ENCODE assay signal across 2 cellular contexts in the genomic region with DNA sequence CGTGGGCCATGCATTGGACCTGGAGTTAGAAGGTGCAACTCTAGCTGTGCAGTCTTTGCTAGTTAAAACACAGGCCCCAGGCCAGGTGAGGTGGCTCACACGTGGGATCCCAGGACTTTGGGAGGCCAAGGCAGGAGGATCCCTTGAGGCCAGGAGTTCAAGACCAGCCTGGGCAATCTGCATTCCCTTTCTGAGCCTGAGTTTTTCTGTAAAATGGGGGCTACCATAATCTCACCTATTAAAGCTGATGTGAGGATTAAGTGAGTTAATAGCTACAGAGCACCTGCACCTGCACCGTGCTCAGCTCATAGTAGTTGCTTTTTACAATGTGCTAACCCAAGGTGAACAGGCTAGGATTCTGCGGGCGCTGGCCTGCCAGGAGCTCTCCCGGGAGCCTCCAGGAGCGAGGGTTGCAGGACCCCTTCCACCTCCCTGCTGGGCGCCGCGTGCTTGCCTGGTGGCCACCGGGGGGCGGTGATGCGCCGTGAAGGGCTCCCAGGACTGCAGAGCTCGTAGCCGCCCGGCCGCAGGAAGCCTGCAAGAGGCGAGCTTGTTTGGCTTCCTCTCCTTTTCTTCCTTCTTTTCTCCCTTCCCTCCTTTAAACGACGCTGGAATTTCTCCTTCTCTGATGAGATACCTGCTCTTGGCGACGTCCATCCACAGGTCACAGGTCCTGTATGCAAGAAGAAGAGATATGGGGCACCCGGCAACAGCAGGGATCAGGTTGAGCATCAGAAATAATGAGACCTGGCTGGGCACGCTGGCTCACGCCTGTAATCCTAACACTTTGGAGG.
TF ChIP-seq lines count a peak whose summit lies in the region.

No MANE protein-coding gene starts in this region.

TF ChIP-seq in WTC11, 78 proteins besides CTCF, POLR2A, EP300 and RAD21 (continued from another document and continues in another):
- TF ChIP-seq, protein P1, sequence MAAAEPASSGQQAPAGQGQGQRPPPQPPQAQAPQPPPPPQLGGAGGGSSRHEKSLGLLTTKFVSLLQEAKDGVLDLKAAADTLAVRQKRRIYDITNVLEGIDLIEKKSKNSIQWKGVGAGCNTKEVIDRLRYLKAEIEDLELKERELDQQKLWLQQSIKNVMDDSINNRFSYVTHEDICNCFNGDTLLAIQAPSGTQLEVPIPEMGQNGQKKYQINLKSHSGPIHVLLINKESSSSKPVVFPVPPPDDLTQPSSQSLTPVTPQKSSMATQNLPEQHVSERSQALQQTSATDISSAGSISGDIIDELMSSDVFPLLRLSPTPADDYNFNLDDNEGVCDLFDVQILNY (CRISPR knock-in tag; IDR thresholded peaks at IDR 0.05): peak; percentile 48; the same call in 1 of the 2 replicates
- 0 out of 2 replicates have a peak, but pooled peaks have one; percentile 23 for TF ChIP-seq CREM (CRISPR knock-in tag; IDR thresholded peaks at IDR 0.05)
- TF ChIP-seq MAX (CRISPR knock-in tag; IDR thresholded peaks at IDR 0.05): peak; percentile 89
- TF ChIP-seq, protein P2, sequence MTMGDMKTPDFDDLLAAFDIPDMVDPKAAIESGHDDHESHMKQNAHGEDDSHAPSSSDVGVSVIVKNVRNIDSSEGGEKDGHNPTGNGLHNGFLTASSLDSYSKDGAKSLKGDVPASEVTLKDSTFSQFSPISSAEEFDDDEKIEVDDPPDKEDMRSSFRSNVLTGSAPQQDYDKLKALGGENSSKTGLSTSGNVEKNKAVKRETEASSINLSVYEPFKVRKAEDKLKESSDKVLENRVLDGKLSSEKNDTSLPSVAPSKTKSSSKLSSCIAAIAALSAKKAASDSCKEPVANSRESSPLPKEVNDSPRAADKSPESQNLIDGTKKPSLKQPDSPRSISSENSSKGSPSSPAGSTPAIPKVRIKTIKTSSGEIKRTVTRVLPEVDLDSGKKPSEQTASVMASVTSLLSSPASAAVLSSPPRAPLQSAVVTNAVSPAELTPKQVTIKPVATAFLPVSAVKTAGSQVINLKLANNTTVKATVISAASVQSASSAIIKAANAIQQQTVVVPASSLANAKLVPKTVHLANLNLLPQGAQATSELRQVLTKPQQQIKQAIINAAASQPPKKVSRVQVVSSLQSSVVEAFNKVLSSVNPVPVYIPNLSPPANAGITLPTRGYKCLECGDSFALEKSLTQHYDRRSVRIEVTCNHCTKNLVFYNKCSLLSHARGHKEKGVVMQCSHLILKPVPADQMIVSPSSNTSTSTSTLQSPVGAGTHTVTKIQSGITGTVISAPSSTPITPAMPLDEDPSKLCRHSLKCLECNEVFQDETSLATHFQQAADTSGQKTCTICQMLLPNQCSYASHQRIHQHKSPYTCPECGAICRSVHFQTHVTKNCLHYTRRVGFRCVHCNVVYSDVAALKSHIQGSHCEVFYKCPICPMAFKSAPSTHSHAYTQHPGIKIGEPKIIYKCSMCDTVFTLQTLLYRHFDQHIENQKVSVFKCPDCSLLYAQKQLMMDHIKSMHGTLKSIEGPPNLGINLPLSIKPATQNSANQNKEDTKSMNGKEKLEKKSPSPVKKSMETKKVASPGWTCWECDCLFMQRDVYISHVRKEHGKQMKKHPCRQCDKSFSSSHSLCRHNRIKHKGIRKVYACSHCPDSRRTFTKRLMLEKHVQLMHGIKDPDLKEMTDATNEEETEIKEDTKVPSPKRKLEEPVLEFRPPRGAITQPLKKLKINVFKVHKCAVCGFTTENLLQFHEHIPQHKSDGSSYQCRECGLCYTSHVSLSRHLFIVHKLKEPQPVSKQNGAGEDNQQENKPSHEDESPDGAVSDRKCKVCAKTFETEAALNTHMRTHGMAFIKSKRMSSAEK (CRISPR knock-in tag; IDR thresholded peaks at IDR 0.05; ENCODE audit: borderline replicate concordance): no peak
- TF ChIP-seq, protein P3, sequence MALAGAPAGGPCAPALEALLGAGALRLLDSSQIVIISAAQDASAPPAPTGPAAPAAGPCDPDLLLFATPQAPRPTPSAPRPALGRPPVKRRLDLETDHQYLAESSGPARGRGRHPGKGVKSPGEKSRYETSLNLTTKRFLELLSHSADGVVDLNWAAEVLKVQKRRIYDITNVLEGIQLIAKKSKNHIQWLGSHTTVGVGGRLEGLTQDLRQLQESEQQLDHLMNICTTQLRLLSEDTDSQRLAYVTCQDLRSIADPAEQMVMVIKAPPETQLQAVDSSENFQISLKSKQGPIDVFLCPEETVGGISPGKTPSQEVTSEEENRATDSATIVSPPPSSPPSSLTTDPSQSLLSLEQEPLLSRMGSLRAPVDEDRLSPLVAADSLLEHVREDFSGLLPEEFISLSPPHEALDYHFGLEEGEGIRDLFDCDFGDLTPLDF (CRISPR knock-in tag; IDR thresholded peaks at IDR 0.05): no peak
- no peak for TF ChIP-seq ZNF232 (CRISPR knock-in tag; IDR thresholded peaks at IDR 0.05)
- TF ChIP-seq ZBTB43 (CRISPR knock-in tag; IDR thresholded peaks at IDR 0.05): no peak
- TF ChIP-seq ZNF121 (CRISPR knock-in tag; IDR thresholded peaks at IDR 0.05): peak; percentile 2; the same call in 1 of the 2 replicates
- no peak for TF ChIP-seq ZBTB21 (CRISPR knock-in tag; IDR thresholded peaks at IDR 0.05; ENCODE audit: borderline replicate concordance)
- TF ChIP-seq GTF2I (CRISPR knock-in tag; conservative IDR thresholded peaks at IDR 0.05): no peak
- peak; percentile 46; the same call in 1 of the 2 replicates for TF ChIP-seq SP1 (CRISPR knock-in tag; conservative IDR thresholded peaks at IDR 0.05)
- TF ChIP-seq NFE2L1 (CRISPR knock-in tag; IDR thresholded peaks at IDR 0.05): no peak
- TF ChIP-seq ETV6 (CRISPR knock-in tag; IDR thresholded peaks at IDR 0.05): 0 out of 2 replicates have a peak, but pooled peaks have one; percentile 44
- TF ChIP-seq ZNF423 (CRISPR knock-in tag; IDR thresholded peaks at IDR 0.05): peak; percentile 71
- TF ChIP-seq KAT7 (CRISPR knock-in tag; IDR thresholded peaks at IDR 0.05; ENCODE audit: borderline replicate concordance): no peak
- TF ChIP-seq, protein P4, sequence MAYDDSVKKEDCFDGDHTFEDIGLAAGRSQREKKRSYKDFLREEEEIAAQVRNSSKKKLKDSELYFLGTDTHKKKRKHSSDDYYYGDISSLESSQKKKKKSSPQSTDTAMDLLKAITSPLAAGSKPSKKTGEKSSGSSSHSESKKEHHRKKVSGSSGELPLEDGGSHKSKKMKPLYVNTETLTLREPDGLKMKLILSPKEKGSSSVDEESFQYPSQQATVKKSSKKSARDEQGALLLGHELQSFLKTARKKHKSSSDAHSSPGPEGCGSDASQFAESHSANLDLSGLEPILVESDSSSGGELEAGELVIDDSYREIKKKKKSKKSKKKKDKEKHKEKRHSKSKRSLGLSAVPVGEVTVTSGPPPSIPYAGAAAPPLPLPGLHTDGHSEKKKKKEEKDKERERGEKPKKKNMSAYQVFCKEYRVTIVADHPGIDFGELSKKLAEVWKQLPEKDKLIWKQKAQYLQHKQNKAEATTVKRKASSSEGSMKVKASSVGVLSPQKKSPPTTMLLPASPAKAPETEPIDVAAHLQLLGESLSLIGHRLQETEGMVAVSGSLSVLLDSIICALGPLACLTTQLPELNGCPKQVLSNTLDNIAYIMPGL (CRISPR knock-in tag; IDR thresholded peaks at IDR 0.05): peak; percentile 71; the same call in 1 of the 2 replicates

TF ChIP-seq in liver, 16 proteins besides CTCF, POLR2A, EP300 and RAD21 (continued from another document):
- TF ChIP-seq YY1 (IDR thresholded peaks at IDR 0.05): no peak
- no peak for TF ChIP-seq SP1 (IDR thresholded peaks at IDR 0.05)
- no peak for TF ChIP-seq JUND (IDR thresholded peaks at IDR 0.05)
- TF ChIP-seq, protein P5, sequence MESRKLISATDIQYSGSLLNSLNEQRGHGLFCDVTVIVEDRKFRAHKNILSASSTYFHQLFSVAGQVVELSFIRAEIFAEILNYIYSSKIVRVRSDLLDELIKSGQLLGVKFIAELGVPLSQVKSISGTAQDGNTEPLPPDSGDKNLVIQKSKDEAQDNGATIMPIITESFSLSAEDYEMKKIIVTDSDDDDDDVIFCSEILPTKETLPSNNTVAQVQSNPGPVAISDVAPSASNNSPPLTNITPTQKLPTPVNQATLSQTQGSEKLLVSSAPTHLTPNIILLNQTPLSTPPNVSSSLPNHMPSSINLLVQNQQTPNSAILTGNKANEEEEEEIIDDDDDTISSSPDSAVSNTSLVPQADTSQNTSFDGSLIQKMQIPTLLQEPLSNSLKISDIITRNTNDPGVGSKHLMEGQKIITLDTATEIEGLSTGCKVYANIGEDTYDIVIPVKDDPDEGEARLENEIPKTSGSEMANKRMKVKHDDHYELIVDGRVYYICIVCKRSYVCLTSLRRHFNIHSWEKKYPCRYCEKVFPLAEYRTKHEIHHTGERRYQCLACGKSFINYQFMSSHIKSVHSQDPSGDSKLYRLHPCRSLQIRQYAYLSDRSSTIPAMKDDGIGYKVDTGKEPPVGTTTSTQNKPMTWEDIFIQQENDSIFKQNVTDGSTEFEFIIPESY (IDR thresholded peaks at IDR 0.05): no peak
- no peak for TF ChIP-seq HNF4G (IDR thresholded peaks at IDR 0.05)
- no peak for TF ChIP-seq GABPA (IDR thresholded peaks at IDR 0.05 in 1 of 2, conservative IDR thresholded peaks at IDR 0.05 in 1 of 2)
- TF ChIP-seq FOXA2 (IDR thresholded peaks at IDR 0.05): no peak
- TF ChIP-seq TAF1 (conservative IDR thresholded peaks at IDR 0.05): no peak
- TF ChIP-seq RXRA (IDR thresholded peaks at IDR 0.05): no peak
- no peak for TF ChIP-seq FOXA1 (IDR thresholded peaks at IDR 0.05)
- TF ChIP-seq ATF3 (IDR thresholded peaks at IDR 0.05): no peak
TF ChIP-seq in liver: peak in this region for 0.
